In genomic region chr9:20646656-20647055, GRCh38 we compare ENCODE assay signal across 21 cellular contexts.
"Had no signal": no experiment of that assay in that cellular context is flagged by ENCODE, and none has a peak within 500 bp of the region (broad histone marks: within the 10 kb centered on the region; RNA-seq: fewer than 3 reads in every experiment).

No MANE protein-coding gene starts in this region.

- H3K4me1 ChIP-seq: lower lobe of right lung, pancreas, testis had no signal

- H3K9me3 ChIP-seq: esophagus muscularis mucosa, lower lobe of right lung, neutrophil, pancreas, testis had no signal

- ATAC-seq: activated T-helper 17 cell treated with anti-CD3 and anti-CD28 coated beads, Interleukin-2, amount 50 U/mL, for 72 hours; lower lobe of right lung; natural killer cell; pancreas; sciatic nerve; stimulated activated memory B cell treated with anti-CD40 and anti-IgM and Interleukin-4, amounts not matched to agents 10 μg/mL and 1 μg/mL and 100 μg/mL, for 72 hours had no signal

- H3K9me3 Mint-ChIP-seq: activated naive CD8-positive, alpha-beta T cell treated with anti-CD3 and anti-CD28 coated beads, Interleukin-2, amount 10 ng/mL, durations not matched to agents 7 days and 5 days; activated T-helper 17 cell treated with anti-CD3 and anti-CD28 coated beads, Interleukin-2, amount 50 U/mL, for 72 hours; central memory CD8-positive, alpha-beta T cell; natural killer cell; stimulated activated memory B cell treated with anti-CD40 and anti-IgM and Interleukin-4, amounts not matched to agents 10 μg/mL and 1 μg/mL and 100 μg/mL, for 72 hours; type B pancreatic cell had no signal

- H3K27ac Mint-ChIP-seq: activated naive CD8-positive, alpha-beta T cell treated with anti-CD3 and anti-CD28 coated beads, Interleukin-2, amount 10 ng/mL, durations not matched to agents 7 days and 5 days; activated T-helper 17 cell treated with anti-CD3 and anti-CD28 coated beads, Interleukin-2, amount 50 U/mL, for 72 hours; brain; natural killer cell; stimulated activated memory B cell treated with anti-CD40 and anti-IgM and Interleukin-4, amounts not matched to agents 10 μg/mL and 1 μg/mL and 100 μg/mL, for 72 hours; type B pancreatic cell had no signal

- FAIRE-seq: pancreas had no signal

- DNase-seq: activated CD4-positive, alpha-beta T cell treated with anti-CD3 and anti-CD28 coated beads, Interleukin-2, amount 50 U/mL, for 48 hours; activated naive CD4-positive, alpha-beta T cell; activated naive CD8-positive, alpha-beta T cell treated with anti-CD3 and anti-CD28 coated beads, Interleukin-2, amount 10 ng/mL, durations not matched to agents 7 days and 5 days; activated T-cell treated with anti-CD3 and anti-CD28 coated beads, Interleukin-2, amount 50 U/mL, for 1 hour; anterior cingulate cortex; effector CD4-positive, alpha-beta T cell; lower lobe of right lung; natural killer cell; pancreas; stimulated activated CD4-positive, alpha-beta T cell treated with anti-CD3 and anti-CD28 coated beads, Interleukin-4, amount 100 ng/mL, for 4 hours; testis; WERI-Rb-1 had no signal

- H3K36me3 Mint-ChIP-seq: brain; natural killer cell; stimulated activated memory B cell treated with anti-CD40 and anti-IgM and Interleukin-4, amounts not matched to agents 10 μg/mL and 1 μg/mL and 100 μg/mL, for 72 hours; type B pancreatic cell had no signal

- H3K36me3 ChIP-seq: esophagus muscularis mucosa, lower lobe of right lung, neutrophil, pancreas, WERI-Rb-1 had no signal

- H3K4me1 Mint-ChIP-seq: activated T-helper 17 cell treated with anti-CD3 and anti-CD28 coated beads, Interleukin-2, amount 50 U/mL, for 72 hours; central memory CD8-positive, alpha-beta T cell; natural killer cell; stimulated activated memory B cell treated with anti-CD40 and anti-IgM and Interleukin-4, amounts not matched to agents 10 μg/mL and 1 μg/mL and 100 μg/mL, for 72 hours had no signal

- H3K27ac ChIP-seq: coronary artery, esophagus muscularis mucosa, lower lobe of right lung, neutrophil, pancreas, testis, WERI-Rb-1 had no signal

- H3K27me3 ChIP-seq: esophagus muscularis mucosa, neutrophil, pancreas, testis had no signal

- H3K4me3 Mint-ChIP-seq: activated naive CD8-positive, alpha-beta T cell treated with anti-CD3 and anti-CD28 coated beads, Interleukin-2, amount 10 ng/mL, durations not matched to agents 7 days and 5 days; activated T-helper 17 cell treated with anti-CD3 and anti-CD28 coated beads, Interleukin-2, amount 50 U/mL, for 72 hours; brain; central memory CD8-positive, alpha-beta T cell; natural killer cell; stimulated activated memory B cell treated with anti-CD40 and anti-IgM and Interleukin-4, amounts not matched to agents 10 μg/mL and 1 μg/mL and 100 μg/mL, for 72 hours; type B pancreatic cell had no signal

- H3K4me3 ChIP-seq: coronary artery, esophagus muscularis mucosa, lower lobe of right lung, pancreas, testis had no signal

- H3K27me3 Mint-ChIP-seq: brain, type B pancreatic cell had no signal
